1 cellular context compared by ENCODE assay signal in genomic region chr3:188209740-188210139, GRCh38.
TF ChIP-seq lines count a peak whose summit lies in the region.

No MANE protein-coding gene starts in this region.

TF ChIP-seq in H1, 55 proteins besides CTCF, POLR2A, EP300 and RAD21:
- TF ChIP-seq SAP30 (IDR thresholded peaks at IDR 0.05; ENCODE audit: insufficient read depth, insufficient replicate concordance, low read length) = no peak
- no peak for TF ChIP-seq EGR1 (IDR thresholded peaks at IDR 0.05; ENCODE audit: borderline replicate concordance, low read depth, low read length)
- TF ChIP-seq TEAD4 (IDR thresholded peaks at IDR 0.05; ENCODE audit: low read depth, low read length) = no peak
- TF ChIP-seq SRF (IDR thresholded peaks at IDR 0.05; ENCODE audit: low read depth, low read length) = no peak
- TF ChIP-seq SIX5 (IDR thresholded peaks at IDR 0.05; ENCODE audit: low read depth, low read length) = no peak
- no peak for TF ChIP-seq YY1 (IDR thresholded peaks at IDR 0.05; ENCODE audit: low read depth, low read length)
- TF ChIP-seq E2F6 (IDR thresholded peaks at IDR 0.05) = no peak
- TF ChIP-seq BACH1 (IDR thresholded peaks at IDR 0.05; ENCODE audit: low read length) = no peak
- no peak for TF ChIP-seq MAX (IDR thresholded peaks at IDR 0.05)
- no peak for TF ChIP-seq CHD2 (IDR thresholded peaks at IDR 0.05; ENCODE audit: low read length)
- no peak for TF ChIP-seq BRCA1 (IDR thresholded peaks at IDR 0.05; ENCODE audit: low read depth, low read length)
- TF ChIP-seq TCF12 (IDR thresholded peaks at IDR 0.05; ENCODE audit: low read depth, low read length) = no peak
